In the genomic region with DNA sequence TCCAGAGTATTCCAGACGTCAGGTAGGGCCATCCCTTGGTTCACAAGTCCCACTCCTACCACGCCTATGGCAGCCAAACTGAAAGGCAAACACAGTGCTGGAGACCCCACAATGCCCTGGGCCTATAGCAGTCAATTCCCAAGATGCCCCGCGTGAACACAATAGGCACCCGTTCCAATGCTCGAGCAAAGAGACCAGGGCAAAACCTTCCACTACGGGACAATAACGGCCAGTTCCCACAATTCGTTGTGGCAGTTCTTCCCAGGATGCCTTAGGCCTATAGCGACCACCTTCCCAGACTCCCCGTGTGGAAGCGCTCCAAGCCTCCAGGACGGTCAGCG, we compare ENCODE assay signal across 9 cellular contexts. TPM values are rescaled to one million over a fixed set of nuclear protein-coding genes. Genes with fewer than 3 reads are reported as not detected.
DNase-seq lines count a peak whose midpoint lies in the region; ATAC-seq, FAIRE-seq and TF ChIP-seq lines count a peak whose summit lies in the region.
"Had no signal": no experiment of that assay in that cellular context is flagged by ENCODE, and none has a peak within 500 bp of the region (broad histone marks: within the 10 kb centered on the region; RNA-seq: fewer than 3 reads in every experiment).

No MANE protein-coding gene starts in this region.

- peak overlapping the region; percentile 95 for H3K9ac ChIP-seq in endothelial cell of umbilical vein (replicated peaks; ENCODE audit: extremely low read depth, insufficient read depth, low read length)

- H3K27me3 Mint-ChIP-seq in HFFc6 (ENCODE audit: insufficient read depth): peaks cover 4% of the 10 kb centered on the region
- H3K27me3 Mint-ChIP-seq in naive B cell: no peaks in the 10 kb centered on the region

- H3K36me3 ChIP-seq in WERI-Rb-1 (peaks cover 13% of the 10 kb centered on the region), endothelial cell of umbilical vein (ENCODE audit: control insufficient read depth in 2 of 2, extremely low read depth in 1 of 2, insufficient read depth in 2 of 2, low read length in 2 of 2) (peaks cover 0 to 2% of the 10 kb centered on the region in 2 experiments), upper lobe of left lung (peaks cover 0 to 3% (median under 1%) of the 10 kb centered on the region in 4 donors)

- CTCF ChIA-PET in endothelial cell of umbilical vein (lab: Charles Lee): no interaction called here

- POLR2A ChIA-PET in endothelial cell of umbilical vein (lab: Charles Lee): no interaction called here

- H3K36me3 Mint-ChIP-seq in HFFc6 (ENCODE audit: low read depth): no peaks in the 10 kb centered on the region
- H3K36me3 Mint-ChIP-seq in naive B cell: no peaks in the 10 kb centered on the region

- H3K9me1 ChIP-seq in endothelial cell of umbilical vein (replicated peaks; ENCODE audit: control insufficient read depth, extremely low read depth, insufficient read depth, low read length): no peaks in the 10 kb centered on the region

- peak; percentile 60 for TF ChIP-seq POLR2A in endothelial cell of umbilical vein (IDR thresholded peaks at IDR 0.05; ENCODE audit: low read depth, low read length)
- no peak for TF ChIP-seq POLR2A in upper lobe of left lung (IDR thresholded peaks at IDR 0.05)

- ATAC-seq in naive B cell (ENCODE audit: low read depth in 2 of 2) (peak; percentile 30 to 31), upper lobe of left lung (ENCODE audit: low FRiP score in 2 of 2) (peak in 1 of 2 donors; percentile 53)

- no peaks in the 10 kb centered on the region for H4K20me1 ChIP-seq in endothelial cell of umbilical vein (replicated peaks; ENCODE audit: control insufficient read depth, extremely low read depth, insufficient read depth, low read length)

- TSS peak; percentile 82 for BruUV-seq in endothelial cell of umbilical vein (replicated peaks; lab: Mats Ljungman, UMichigan)

- peak; percentile 96 for FAIRE-seq in endothelial cell of umbilical vein (lab: Jason Lieb, UNC)
- FAIRE-seq: A204.1 had no signal

- H3K9me3 ChIP-seq in WERI-Rb-1 (ENCODE audit: severe bottlenecking) (no peaks in the 10 kb centered on the region), endothelial cell of umbilical vein (replicated peaks; ENCODE audit: control insufficient read depth, insufficient read depth, low read length) (no peaks in the 10 kb centered on the region), upper lobe of left lung (no peaks in the 10 kb centered on the region)

- H3K4me1 Mint-ChIP-seq in HFFc6 (ENCODE audit: low read depth) (peaks cover 21% of the 10 kb centered on the region), naive B cell (peaks cover 23 to 41% (median 35%) of the 10 kb centered on the region in 3 donors)

- no peaks in the 10 kb centered on the region for H3K27me3 ChIP-seq in WERI-Rb-1 (ENCODE audit: insufficient read depth, low read depth, severe bottlenecking)
- H3K27me3 ChIP-seq in endothelial cell of umbilical vein (ENCODE audit: control insufficient read depth in 2 of 2, insufficient read depth in 2 of 2, low read length in 2 of 2): no peaks in the 10 kb centered on the region
- no peaks in the 10 kb centered on the region for H3K27me3 ChIP-seq in upper lobe of left lung

- TF ChIP-seq EP300 in upper lobe of left lung (IDR thresholded peaks at IDR 0.05): no peak

- dilution Hi-C loops in endothelial cell of umbilical vein (cut with MboI; ENCODE audit: extremely low pct_ligation_motif_present, low sequenced_read_pairs): no loop called here

- peak in 2 of 3 experiments; percentile 73 to 88 for DNase-seq in NCI-H1417 (lab: John Stamatoyannopoulos, UW)
- no peak for DNase-seq in NCI-H1417 treated with DMSO at 0.1 percent for 48 hours (lab: John Stamatoyannopoulos, UW)
- DNase-seq in HFFc6: no peak
- DNase-seq in NCI-H128 (lab: John Stamatoyannopoulos, UW; ENCODE audit: unreplicated experiment): peak; percentile 58
- DNase-seq in WERI-Rb-1: peak; percentile 72
- peak; percentile 74 for DNase-seq in endothelial cell of umbilical vein (ENCODE audit: low read depth, low spot score)
- no peak for DNase-seq in naive B cell
- peak in 1 of 2 donors; percentile 43 for DNase-seq in upper lobe of left lung

- H3K4me3 Mint-ChIP-seq in HFFc6: peak overlapping the region; percentile 96
- peak overlapping the region; percentile 96 to 99 (median 97) for H3K4me3 Mint-ChIP-seq in naive B cell

- H3K27ac Mint-ChIP-seq in HFFc6 (peak overlapping the region; percentile 98), naive B cell (peak overlapping the region in 5 of 6 donors; percentile 89 to 98 (median 90))

- TF ChIP-seq CTCF in HFFc6 (IDR thresholded peaks at IDR 0.05) (no peak), WERI-Rb-1 (IDR thresholded peaks at IDR 0.05; ENCODE audit: low read depth, low read length) (no peak), endothelial cell of umbilical vein (IDR thresholded peaks at IDR 0.05; ENCODE audit: extremely low read depth in 1 of 2, insufficient read depth in 1 of 2, low read depth in 1 of 2, low read length in 2 of 2) (no peak), upper lobe of left lung (IDR thresholded peaks at IDR 0.05) (no peak)

- peak overlapping the region; percentile 70 for H3K4me3 ChIP-seq in WERI-Rb-1 (ENCODE audit: low read depth, low read length)
- peak overlapping the region; percentile 31 to 75 (median 47) for H3K4me3 ChIP-seq in endothelial cell of umbilical vein (replicated peaks in 1 of 3; ENCODE audit: insufficient read depth in 1 of 3, low read depth in 1 of 3, low read length in 3 of 3)
- H3K4me3 ChIP-seq in upper lobe of left lung: peak overlapping the region; percentile 67 to 83 (median 77)

- no peaks in the 10 kb centered on the region for H3K9me3 Mint-ChIP-seq in HFFc6
- peaks cover 0 to 1% (median 0%) of the 10 kb centered on the region in 7 donors for H3K9me3 Mint-ChIP-seq in naive B cell

- peaks cover 24% of the 10 kb centered on the region for H3K79me2 ChIP-seq in endothelial cell of umbilical vein (ENCODE audit: control insufficient read depth, insufficient read depth, low read length)

- 0 to 3% methylated on average over 10 to 14 of the region's 14 CpGs for whole genome bisulfite sequencing in upper lobe of left lung, 2 donors

- intact Hi-C loops in endothelial cell of umbilical vein (cut with micrococcal nuclease): loop anchor here (1.0 to 2.0 kb wide), 3 partner anchors 23 to 50 kb away; a partner anchor contains a TSS

- H3K27ac ChIP-seq in WERI-Rb-1: peak overlapping the region; percentile 99
- peak overlapping the region; percentile 88 for H3K27ac ChIP-seq in endothelial cell of umbilical vein (ENCODE audit: insufficient read depth, low read depth, low read length)
- peak overlapping the region; percentile 93 to 98 (median 94) for H3K27ac ChIP-seq in upper lobe of left lung

- H2AFZ ChIP-seq in endothelial cell of umbilical vein (ENCODE audit: low read depth, low read length): peak overlapping the region; percentile 89

- H3K4me1 ChIP-seq in endothelial cell of umbilical vein (ENCODE audit: control insufficient read depth, extremely low read depth, insufficient read depth, low read length) (peaks cover 12% of the 10 kb centered on the region), upper lobe of left lung (peaks cover 5 to 20% (median 10%) of the 10 kb centered on the region in 4 donors)

- peak overlapping the region; percentile 87 for H3K4me2 ChIP-seq in endothelial cell of umbilical vein (ENCODE audit: insufficient read depth, low read length)

RNA-seq across cellular contexts. Expression of a gene that starts 0.5 kb away (rescaled TPM):
- total RNA-seq in HFFc6 (2021; fragmentation: NEBNext Ultra II Directional; extraction: Animal tissue kit (Norgen Biotek cat#: 25700)): 10 to 100 TPM; 32.2 to 42.2 (median 37.3) TPM
- total RNA-seq in endothelial cell of umbilical vein (51.8 and 56.2 TPM in 2 replicates), upper lobe of left lung (10 to 100 TPM; 10.5 to 37.0 (median 31.4) TPM)
- polyA plus RNA-seq in endothelial cell of umbilical vein (29.2 and 30.7 TPM in 2 replicates), naive B cell (ENCODE audit: low read depth in 6 of 6) (10 to 100 TPM in 4 of 6 donors, 1 to 10 TPM in 2; 8.2 to 18.4 (median 11.1) TPM)
- polyA plus RNA-seq in endothelial cell of umbilical vein (2011; cell fraction: cytosol; rRNA removed): 36.3 and 53.6 TPM in 2 replicates
- polyA plus RNA-seq in endothelial cell of umbilical vein (2011; cell fraction: nucleus; rRNA removed): 16.4 and 19.4 TPM in 2 replicates
- polyA plus RNA-seq in endothelial cell of umbilical vein (2012): 36.4 and 59.1 TPM in 2 replicates
- polyA minus RNA-seq in endothelial cell of umbilical vein: 6.9 and 13.4 TPM in 2 replicates
- 2.5 TPM for polyA minus RNA-seq in endothelial cell of umbilical vein (2011; cell fraction: cytosol; rRNA and poly(A)+ RNA removed)
- 5.4 and 7.9 TPM in 2 replicates for polyA minus RNA-seq in endothelial cell of umbilical vein (2011; cell fraction: nucleus; rRNA and poly(A)+ RNA removed)

RNA-seq across cellular contexts. Expression of a gene that starts 7.0 kb away (rescaled TPM):
- under 1 TPM in 5 of 6 experiments, not detected in 1; 0.11 to 0.31 (median 0.21) TPM for total RNA-seq in HFFc6 (2021; fragmentation: NEBNext Ultra II Directional; extraction: Animal tissue kit (Norgen Biotek cat#: 25700))
- total RNA-seq in endothelial cell of umbilical vein: 0.27 and 0.32 TPM in 2 replicates
- 0.13 and 0.17 TPM in 2 replicates for polyA plus RNA-seq in endothelial cell of umbilical vein
- 0.08 and 0.13 TPM in 2 replicates for polyA plus RNA-seq in endothelial cell of umbilical vein (2011; cell fraction: cytosol; rRNA removed)
- 0.76 and 0.88 TPM in 2 replicates for polyA plus RNA-seq in endothelial cell of umbilical vein (2011; cell fraction: nucleus; rRNA removed)
- polyA plus RNA-seq in endothelial cell of umbilical vein (2012): 0.20 and 0.37 TPM in 2 replicates
- polyA minus RNA-seq in endothelial cell of umbilical vein: 0.15 and 0.22 TPM in 2 replicates
- polyA minus RNA-seq in endothelial cell of umbilical vein (2011; cell fraction: cytosol; rRNA and poly(A)+ RNA removed): not detected
- 0.29 and 0.34 TPM in 2 replicates for polyA minus RNA-seq in endothelial cell of umbilical vein (2011; cell fraction: nucleus; rRNA and poly(A)+ RNA removed)
- polyA plus RNA-seq in naive B cell (ENCODE audit: low read depth in 6 of 6): under 1 TPM in 3 of 6 donors, not detected in 3; 0.24 to 0.73 (median 0.25) TPM
- total RNA-seq in upper lobe of left lung: 1 to 10 TPM in 2 of 6 donors, under 1 TPM in 3, not detected in 1; 0.17 to 2.1 (median 0.30) TPM

RNA-seq across cellular contexts. Expression of a gene that starts 20.8 kb away (rescaled TPM):
- total RNA-seq in HFFc6 (2021; fragmentation: NEBNext Ultra II Directional; extraction: Animal tissue kit (Norgen Biotek cat#: 25700)): 1 to 10 TPM in 2 of 6 experiments, under 1 TPM in 4; 0.43 to 1.3 (median 0.82) TPM
- total RNA-seq in endothelial cell of umbilical vein (6.7 and 7.5 TPM in 2 replicates), upper lobe of left lung (1 to 10 TPM; 6.2 to 9.2 (median 7.8) TPM)
- polyA plus RNA-seq in endothelial cell of umbilical vein (5.0 and 7.7 TPM in 2 replicates), naive B cell (ENCODE audit: low read depth in 6 of 6) (under 1 TPM in 4 of 6 donors, not detected in 2; 0.12 to 0.22 (median 0.19) TPM)
- 4.3 and 6.2 TPM in 2 replicates for polyA plus RNA-seq in endothelial cell of umbilical vein (2011; cell fraction: cytosol; rRNA removed)
- 1.9 and 2.5 TPM in 2 replicates for polyA plus RNA-seq in endothelial cell of umbilical vein (2011; cell fraction: nucleus; rRNA removed)
- polyA plus RNA-seq in endothelial cell of umbilical vein (2012): 4.9 and 10.7 TPM in 2 replicates
- polyA minus RNA-seq in endothelial cell of umbilical vein: 3.6 and 4.3 TPM in 2 replicates
- polyA minus RNA-seq in endothelial cell of umbilical vein (2011; cell fraction: cytosol; rRNA and poly(A)+ RNA removed): not detected
- polyA minus RNA-seq in endothelial cell of umbilical vein (2011; cell fraction: nucleus; rRNA and poly(A)+ RNA removed): 0.19 and 0.63 TPM in 2 replicates

RNA-seq across cellular contexts. Expression of a gene that starts 22.5 kb away (rescaled TPM):
- 10 to 100 TPM; 18.1 to 20.8 (median 20.0) TPM for total RNA-seq in HFFc6 (2021; fragmentation: NEBNext Ultra II Directional; extraction: Animal tissue kit (Norgen Biotek cat#: 25700))
- total RNA-seq in endothelial cell of umbilical vein (19.5 and 20.3 TPM in 2 replicates), upper lobe of left lung (10 to 100 TPM in 3 of 6 donors, 1 to 10 TPM in 3; 3.1 to 15.6 (median 7.8) TPM)
- polyA plus RNA-seq in endothelial cell of umbilical vein (27.7 and 38.3 TPM in 2 replicates), naive B cell (ENCODE audit: low read depth in 6 of 6) (10 to 100 TPM in 3 of 6 donors, 1 to 10 TPM in 3; 2.3 to 13.6 (median 10.1) TPM)
- polyA plus RNA-seq in endothelial cell of umbilical vein (2011; cell fraction: cytosol; rRNA removed): 15.7 and 19.2 TPM in 2 replicates
- 6.8 and 7.3 TPM in 2 replicates for polyA plus RNA-seq in endothelial cell of umbilical vein (2011; cell fraction: nucleus; rRNA removed)
- polyA plus RNA-seq in endothelial cell of umbilical vein (2012): 14.8 and 16.0 TPM in 2 replicates
- polyA minus RNA-seq in endothelial cell of umbilical vein: 6.9 and 8.5 TPM in 2 replicates
- polyA minus RNA-seq in endothelial cell of umbilical vein (2011; cell fraction: cytosol; rRNA and poly(A)+ RNA removed): 5.0 TPM
- polyA minus RNA-seq in endothelial cell of umbilical vein (2011; cell fraction: nucleus; rRNA and poly(A)+ RNA removed): 6.8 and 9.3 TPM in 2 replicates

RNA-seq across cellular contexts. Expression of a gene that starts 23.0 kb away (rescaled TPM):
- total RNA-seq in HFFc6 (2021; fragmentation: NEBNext Ultra II Directional; extraction: Animal tissue kit (Norgen Biotek cat#: 25700)): 10 to 100 TPM; 19.5 to 24.7 (median 21.2) TPM
- total RNA-seq in endothelial cell of umbilical vein: 33.2 and 34.1 TPM in 2 replicates
- polyA plus RNA-seq in endothelial cell of umbilical vein: 15.8 and 16.0 TPM in 2 replicates
- polyA plus RNA-seq in endothelial cell of umbilical vein (2011; cell fraction: cytosol; rRNA removed): 14.4 and 14.7 TPM in 2 replicates
- polyA plus RNA-seq in endothelial cell of umbilical vein (2011; cell fraction: nucleus; rRNA removed): 15.9 and 18.4 TPM in 2 replicates
- polyA plus RNA-seq in endothelial cell of umbilical vein (2012): 6.1 and 6.9 TPM in 2 replicates
- 33.0 and 35.5 TPM in 2 replicates for polyA minus RNA-seq in endothelial cell of umbilical vein
- polyA minus RNA-seq in endothelial cell of umbilical vein (2011; cell fraction: cytosol; rRNA and poly(A)+ RNA removed): 5.2 TPM
- 9.2 and 11.1 TPM in 2 replicates for polyA minus RNA-seq in endothelial cell of umbilical vein (2011; cell fraction: nucleus; rRNA and poly(A)+ RNA removed)
- 1 to 10 TPM in 4 of 6 donors, under 1 TPM in 1, not detected in 1; 0.93 to 2.4 (median 1.3) TPM for polyA plus RNA-seq in naive B cell (ENCODE audit: low read depth in 6 of 6)
- total RNA-seq in upper lobe of left lung: 10 to 100 TPM; 17.2 to 25.1 (median 23.2) TPM

Comparison
In these comparisons a context has a peak if more than half of its experiments do, and no peak if none do; other contexts are left out.
1. DNase-seq: peak in NCI-H1417 (2 of 3), NCI-H128 (single experiment), WERI-Rb-1 (single experiment) and endothelial cell of umbilical vein (single experiment); none in NCI-H1417 treated with DMSO at 0.1 percent for 48 hours (single experiment), HFFc6 (single experiment) and naive B cell (single experiment).
2. Peak in every context shown above with its lines, with median percentiles within 50 percentile points of each other: H3K27ac ChIP-seq and H3K4me3 ChIP-seq.